ENCODE assay signal across 22 cellular contexts in genomic region chr18:53254265-53254664, GRCh38.
"Had no signal": no experiment of that assay in that cellular context is flagged by ENCODE, and none has a peak within 500 bp of the region (broad histone marks: within the 10 kb centered on the region; RNA-seq: fewer than 3 reads in every experiment).

No MANE protein-coding gene starts in this region.

- H3K4me2 ChIP-seq: hepatocyte had no signal

- H3K4me3 ChIP-seq: dorsolateral prefrontal cortex, hepatocyte, lung, ovary, skin epidermis, spleen, thoracic aorta, tibial nerve, upper lobe of left lung had no signal

- ATAC-seq: left lobe of liver; natural killer cell; stimulated activated naive B cell treated with anti-CD40 and anti-IgM and Interleukin-4, amounts not matched to agents 10 μg/mL and 1 μg/mL and 100 μg/mL, for 72 hours had no signal

- H3K27ac Mint-ChIP-seq: memory B cell; natural killer cell; stimulated activated naive B cell treated with anti-CD40 and anti-IgM and Interleukin-4, amounts not matched to agents 10 μg/mL and 1 μg/mL and 100 μg/mL, for 72 hours; stimulated activated naive CD8-positive, alpha-beta T cell treated with anti-CD3 and anti-CD28 coated beads, Interleukin-15, Interleukin-2, amounts not matched to agents 100 ng/mL and 50 ng/mL, for 24 hours had no signal

- H3K27me3 ChIP-seq: dorsolateral prefrontal cortex, hepatocyte, ovary, spleen, tibial nerve, upper lobe of left lung had no signal

- H3K27ac ChIP-seq: dorsolateral prefrontal cortex, hepatocyte, ovary, skin epidermis, spleen, thoracic aorta, tibial nerve, upper lobe of left lung had no signal

- H3K79me2 ChIP-seq: hepatocyte had no signal

- H3K4me1 Mint-ChIP-seq: memory B cell; natural killer cell; stimulated activated naive B cell treated with anti-CD40 and anti-IgM and Interleukin-4, amounts not matched to agents 10 μg/mL and 1 μg/mL and 100 μg/mL, for 72 hours had no signal

- H3K36me3 ChIP-seq: ovary, spleen, thoracic aorta, tibial nerve, upper lobe of left lung had no signal

- DNase-seq: dorsolateral prefrontal cortex; effector CD4-positive, alpha-beta T cell; head of caudate nucleus; kidney; natural killer cell; occipital lobe; ovary; retina; spleen; stimulated activated naive B cell treated with anti-CD40 and anti-IgM and Interleukin-4, amounts not matched to agents 10 μg/mL and 1 μg/mL and 100 μg/mL, for 72 hours; upper lobe of left lung had no signal

- H3K27me3 Mint-ChIP-seq: memory B cell; stimulated activated naive B cell treated with anti-CD40 and anti-IgM and Interleukin-4, amounts not matched to agents 10 μg/mL and 1 μg/mL and 100 μg/mL, for 72 hours; stimulated activated naive CD8-positive, alpha-beta T cell treated with anti-CD3 and anti-CD28 coated beads, Interleukin-15, Interleukin-2, amounts not matched to agents 100 ng/mL and 50 ng/mL, for 24 hours had no signal

- FAIRE-seq: colon, frontal cortex, kidney, urothelium cell line had no signal

- H3K4me3 Mint-ChIP-seq: memory B cell; natural killer cell; stimulated activated naive B cell treated with anti-CD40 and anti-IgM and Interleukin-4, amounts not matched to agents 10 μg/mL and 1 μg/mL and 100 μg/mL, for 72 hours; stimulated activated naive CD8-positive, alpha-beta T cell treated with anti-CD3 and anti-CD28 coated beads, Interleukin-15, Interleukin-2, amounts not matched to agents 100 ng/mL and 50 ng/mL, for 24 hours had no signal

- H2AFZ ChIP-seq: hepatocyte had no signal

- H3K36me3 Mint-ChIP-seq: memory B cell; natural killer cell; stimulated activated naive B cell treated with anti-CD40 and anti-IgM and Interleukin-4, amounts not matched to agents 10 μg/mL and 1 μg/mL and 100 μg/mL, for 72 hours had no signal

- H3K4me1 ChIP-seq: spleen, tibial nerve, upper lobe of left lung had no signal

- H3K9me3 ChIP-seq: ovary, thoracic aorta, tibial nerve, upper lobe of left lung had no signal
